12 cellular contexts compared by ENCODE assay signal in the genomic region with DNA sequence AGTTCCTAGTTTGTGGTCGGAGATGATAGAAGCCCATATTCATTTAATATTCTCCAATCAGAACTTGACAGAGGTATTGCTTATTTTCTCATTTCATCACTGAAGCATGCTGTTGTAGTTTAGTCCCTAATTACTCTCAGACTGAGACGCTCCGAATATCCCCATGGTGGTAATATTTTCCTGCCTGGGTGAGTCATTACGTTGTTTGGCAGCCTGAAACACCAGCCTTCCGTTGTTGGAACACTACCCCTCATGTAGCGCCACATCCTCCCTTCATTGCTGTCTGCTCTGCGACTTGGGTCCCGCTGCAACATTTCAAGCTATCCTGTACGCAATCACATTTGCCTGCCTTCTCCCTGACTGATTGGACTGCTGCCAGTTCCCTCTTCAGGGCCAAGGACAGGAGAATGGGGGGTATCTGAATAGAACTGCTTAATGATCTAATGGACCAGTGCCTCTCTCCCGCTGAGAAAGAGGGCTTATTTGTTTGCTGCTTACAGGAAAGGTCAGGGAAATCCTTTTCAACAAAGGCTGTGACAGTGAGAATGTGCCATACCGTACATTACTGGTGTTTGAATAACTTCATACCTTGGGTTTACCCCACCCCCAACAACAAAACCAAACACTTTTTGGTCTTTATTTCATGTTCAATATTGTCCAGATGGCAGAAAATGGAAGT.
DNase-seq lines count a peak whose midpoint lies in the region; ATAC-seq and TF ChIP-seq lines count a peak whose summit lies in the region.
"Had no signal": no experiment of that assay in that cellular context is flagged by ENCODE, and none has a peak within 500 bp of the region (broad histone marks: within the 10 kb centered on the region; RNA-seq: fewer than 3 reads in every experiment).

No MANE protein-coding gene starts in this region.

- H3K36me3 ChIP-seq in mammary epithelial cell (ENCODE audit: insufficient read depth, low read length) (no peaks in the 10 kb centered on the region), adrenal gland (replicated peaks in 1 of 2) (no peaks in the 10 kb centered on the region), tibial nerve (no peaks in the 10 kb centered on the region)

- H3K9me3 ChIP-seq in mammary epithelial cell (replicated peaks; ENCODE audit: insufficient read depth, low read length) (no peaks in the 10 kb centered on the region), adrenal gland (replicated peaks in 1 of 3) (no peaks in the 10 kb centered on the region), tibial nerve (no peaks in the 10 kb centered on the region)

- peak in 1 of 2 donors; percentile 33 for TF ChIP-seq EP300 in tibial nerve (IDR thresholded peaks at IDR 0.05)

- H3K27me3 ChIP-seq in mammary epithelial cell (ENCODE audit: insufficient read depth, low read length) (no peaks in the 10 kb centered on the region), adrenal gland (no peaks in the 10 kb centered on the region), tibial nerve (no peaks in the 10 kb centered on the region)

- no peak for ATAC-seq in HG03280 (IDR thresholded peaks at IDR 0.05; ENCODE audit: unreplicated experiment)
- ATAC-seq: activated naive CD4-positive, alpha-beta T cell treated with anti-CD3 and anti-CD28 coated beads, Interleukin-2, amount 50 U/mL, for 72 hours; T-cell had no signal

- H3K79me2 ChIP-seq in mammary epithelial cell (ENCODE audit: insufficient read depth, low read length), result no peaks in the 10 kb centered on the region

- H3K36me3 Mint-ChIP-seq in MCF 10A (ENCODE audit: insufficient read depth, unreplicated experiment), result no peaks in the 10 kb centered on the region
- H3K36me3 Mint-ChIP-seq: activated naive CD4-positive, alpha-beta T cell treated with anti-CD3 and anti-CD28 coated beads, Interleukin-2, amount 50 U/mL, for 72 hours; T-cell had no signal

- no peak overlapping the region for H3K27ac Mint-ChIP-seq in MCF 10A (ENCODE audit: low read depth, unreplicated experiment)
- H3K27ac Mint-ChIP-seq: activated naive CD4-positive, alpha-beta T cell treated with anti-CD3 and anti-CD28 coated beads, Interleukin-2, amount 50 U/mL, for 72 hours; T-cell had no signal

- TF ChIP-seq CTCF in MCF 10A (IDR thresholded peaks at IDR 0.05; ENCODE audit: unreplicated experiment), result no peak
- TF ChIP-seq CTCF in mammary epithelial cell (conservative IDR thresholded peaks at IDR 0.05 in 1 of 2, IDR thresholded peaks at IDR 0.05 in 1 of 2; ENCODE audit: extremely low read depth in 1 of 2, insufficient read depth in 1 of 2, low read depth in 1 of 2, low read length in 2 of 2), result no peak
- TF ChIP-seq CTCF in adrenal gland (IDR thresholded peaks at IDR 0.05), result no peak
- TF ChIP-seq CTCF in tibial nerve (IDR thresholded peaks at IDR 0.05), result no peak

- POLR2A ChIA-PET in MCF 10A (lab: Yijun Ruan, JAX), result no interaction called here

- WGBS in mammary epithelial cell (ENCODE audit: low coverage, missing lambda C conversion rate), result 78% methylated on average over 11 of the region's 11 CpGs
- 31 to 43% (median 33%) methylated on average over 11 of the region's 11 CpGs for WGBS in adrenal gland, 4 donors
- 38 to 56% methylated on average over 11 of the region's 11 CpGs for WGBS in tibial nerve, 2 donors

- BruUV-seq in MCF 10A (replicated peaks; lab: Mats Ljungman, UMichigan) (no TSS peak), mammary epithelial cell (replicated peaks; lab: Mats Ljungman, UMichigan) (no TSS peak)

- TF ChIP-seq POLR2A in adrenal gland (IDR thresholded peaks at IDR 0.05) (no peak), tibial nerve (IDR thresholded peaks at IDR 0.05) (no peak)

- H3K4me3 ChIP-seq in mammary epithelial cell (replicated peaks in 1 of 3; ENCODE audit: insufficient read depth in 1 of 3, low read depth in 2 of 3, low read length in 3 of 3) (no peak overlapping the region), adrenal gland (peak overlapping the region in 1 of 4 donors; percentile 8), tibial nerve (no peak overlapping the region)
- H3K4me3 ChIP-seq: lung had no signal

- intact Hi-C loops in MCF 10A (cut with micrococcal nuclease), result no loop called here
- intact Hi-C loops in mammary epithelial cell (cut with micrococcal nuclease), result no loop called here
- intact Hi-C loops in adrenal gland (cut with DNase I), result no loop called here

- no peak overlapping the region for H3K4me3 Mint-ChIP-seq in MCF 10A (ENCODE audit: unreplicated experiment)
- H3K4me3 Mint-ChIP-seq: T-cell had no signal

- H3K4me1 ChIP-seq in mammary epithelial cell (ENCODE audit: insufficient read depth, low read length) (no peaks in the 10 kb centered on the region), adrenal gland (replicated peaks in 1 of 2) (no peaks in the 10 kb centered on the region), tibial nerve (peaks cover 0 to 10% (median 0%) of the 10 kb centered on the region in 4 donors)

- H3K27ac ChIP-seq in mammary epithelial cell (ENCODE audit: insufficient read depth, low read depth, low read length) (no peak overlapping the region), adrenal gland (peak overlapping the region in 2 of 5 donors; percentile 27 to 60), tibial nerve (no peak overlapping the region)

- in situ Hi-C loops in mammary epithelial cell (cut with MboI; ENCODE audit: low sequenced_read_pairs in 2 of 2), result no loop called here

- H3K4me2 ChIP-seq in mammary epithelial cell (ENCODE audit: insufficient read depth, low read depth, low read length), result no peak overlapping the region

- no peaks in the 10 kb centered on the region for H3K4me1 Mint-ChIP-seq in MCF 10A (ENCODE audit: insufficient read depth, unreplicated experiment)
- H3K4me1 Mint-ChIP-seq: T-cell had no signal

- no peak overlapping the region for H3K9ac ChIP-seq in mammary epithelial cell (ENCODE audit: insufficient read depth, low read length)

- DNase-seq in MCF 10A (ENCODE audit: unreplicated experiment) (peak; percentile 61), mammary epithelial cell (no peak), adrenal gland (peak; percentile 34 to 81 (median 65)), hypothalamus (lab: John Stamatoyannopoulos, UW) (peak in 32 of 51 donors; percentile 3 to 67 (median 24)), tibial nerve (ENCODE audit: low spot score in 2 of 2) (peak; percentile 23 to 24), AML-193 (lab: John Stamatoyannopoulos, UW) (no peak)
- no peak for DNase-seq in activated effector memory CD4-positive, alpha-beta T cell treated with anti-CD3 and anti-CD28 coated beads, Interleukin-2, amount 50 U/mL, for 16 hours
- DNase-seq: ACHN, T-cell had no signal

- H2AFZ ChIP-seq in mammary epithelial cell (ENCODE audit: low read depth, low read length), result no peak overlapping the region

- no peaks in the 10 kb centered on the region for H4K20me1 ChIP-seq in mammary epithelial cell (ENCODE audit: insufficient read depth, low read length)

- CTCF ChIA-PET in MCF 10A (lab: Yijun Ruan, JAX) (interaction anchor here (0.7 kb wide), 1 partner anchor 85 kb away, joined by 3 read pairs; no protein-coding TSS in a partner anchor), mammary epithelial cell (lab: Charles Lee; ENCODE audit: low non-redundant PET) (no interaction called here)

- dilution Hi-C loops in mammary epithelial cell (cut with HindIII; ENCODE audit: low sequenced_read_pairs), result no loop called here

- H3K27me3 Mint-ChIP-seq in MCF 10A (ENCODE audit: insufficient read depth, unreplicated experiment), result no peaks in the 10 kb centered on the region
- H3K27me3 Mint-ChIP-seq: T-cell had no signal

- no peaks in the 10 kb centered on the region for H3K9me3 Mint-ChIP-seq in MCF 10A (ENCODE audit: unreplicated experiment)
- H3K9me3 Mint-ChIP-seq: activated naive CD4-positive, alpha-beta T cell treated with anti-CD3 and anti-CD28 coated beads, Interleukin-2, amount 50 U/mL, for 72 hours had no signal

Comparison
In these comparisons a context has a peak if more than half of its experiments do, and no peak if none do; other contexts are left out.
1. DNase-seq: peak in MCF 10A (single experiment), adrenal gland (7 of 7), hypothalamus (32 of 51) and tibial nerve (2 of 2); none in mammary epithelial cell (single experiment), AML-193 (0 of 2) and activated effector memory CD4-positive, alpha-beta T cell treated with anti-CD3 and anti-CD28 coated beads, Interleukin-2, amount 50 U/mL, for 16 hours (single experiment).